In the genomic region with DNA sequence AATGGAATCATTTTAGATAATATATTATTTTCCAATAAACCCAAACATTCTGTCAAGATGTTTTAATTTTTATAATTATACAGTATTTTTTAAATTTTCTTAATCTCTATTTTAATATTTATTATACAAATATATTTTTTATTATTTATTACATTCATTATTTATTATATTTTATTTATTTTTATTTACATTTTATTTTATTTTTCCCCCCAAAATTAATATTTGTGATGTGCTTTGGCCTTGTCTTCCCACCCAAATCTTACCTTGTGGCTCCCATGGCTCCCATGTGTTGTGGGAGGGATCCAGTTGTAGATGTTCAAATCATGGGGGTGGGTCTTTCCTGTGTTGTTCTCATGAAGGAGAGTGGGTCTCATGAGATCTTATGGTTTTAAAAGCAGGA, we compare ENCODE assay signal across 32 cellular contexts.
"Had no signal": no experiment of that assay in that cellular context is flagged by ENCODE, and none has a peak within 500 bp of the region (broad histone marks: within the 10 kb centered on the region; RNA-seq: fewer than 3 reads in every experiment).

No MANE protein-coding gene starts in this region.

- H3K4me3 ChIP-seq: ascending aorta, cardiac muscle cell had no signal

- H3K4me1 ChIP-seq: ascending aorta had no signal

- DNase-seq: activated CD4-positive, alpha-beta T cell treated with anti-CD3 and anti-CD28 coated beads, Interleukin-2, amount 10 ng/mL, durations not matched to agents 24 days and 14 days; activated CD4-positive, alpha-beta T cell treated with anti-CD3 and anti-CD28 coated beads, Interleukin-2, amount 50 U/mL, for 4 hours; activated CD8-positive, alpha-beta T cell treated with anti-CD3 and anti-CD28 coated beads for 36 hours; activated effector memory CD4-positive, alpha-beta T cell treated with anti-CD3 and anti-CD28 coated beads, Interleukin-2, amount 50 U/mL, for 16 hours; activated naive CD4-positive, alpha-beta T cell; activated naive CD4-positive, alpha-beta T cell treated with anti-CD3 and anti-CD28 coated beads, Interleukin-2, amount 50 U/mL, for 16 hours; activated naive CD8-positive, alpha-beta T cell treated with anti-CD3 and anti-CD28 coated beads for 36 hours; activated T-cell treated with anti-CD3 and anti-CD28 coated beads, Interleukin-2, amount 50 U/mL, for 1 hour; activated T-cell treated with anti-CD3 and anti-CD28 coated beads, Interleukin-2, amount 50 U/mL, for 72 hours; amygdala; Karpas-422; KBM-7; NCI-H1105 treated with DMSO at 0.1 percent for 48 hours; NCI-H1436; NCI-H1694; NCI-H1930; NCI-H2081 treated with DMSO at 0.1 percent for 48 hours; NCI-H226; NCI-H446 treated with DMSO at 0.1 percent for 48 hours; NCI-H524; NCI-H69; NCI-H82; SW 1271; T-helper 1 cell; T-helper 9 cell; WERI-Rb-1 had no signal

- H3K36me3 ChIP-seq: ascending aorta, cardiac muscle cell, WERI-Rb-1 had no signal

- H3K27ac ChIP-seq: ascending aorta, cardiac muscle cell, RWPE1, WERI-Rb-1 had no signal

- H3K9me3 ChIP-seq: ascending aorta had no signal

- ATAC-seq: activated CD8-positive, alpha-beta T cell treated with anti-CD3 and anti-CD28 coated beads for 36 hours; activated T-cell treated with anti-CD3 and anti-CD28 coated beads, Interleukin-2, amount 50 U/mL, for 72 hours; activated T-helper 17 cell treated with anti-CD3 and anti-CD28 coated beads, Interleukin-2, amount 50 U/mL, for 72 hours; Panc1; Right ventricle myocardium inferior had no signal
